Comparison of ENCODE assay signal across 23 cellular contexts in genomic region chr5:179867079-179867465, GRCh38. TPM values are rescaled to one million over a fixed set of nuclear protein-coding genes. Genes with fewer than 3 reads are reported as not detected.
DNase-seq lines count a peak whose midpoint lies in the region; ATAC-seq, FAIRE-seq and TF ChIP-seq lines count a peak whose summit lies in the region.
"Had no signal": no experiment of that assay in that cellular context is flagged by ENCODE, and none has a peak within 500 bp of the region (broad histone marks: within the 10 kb centered on the region; RNA-seq: fewer than 3 reads in every experiment).

No MANE protein-coding gene starts in this region.

- H4K20me1 ChIP-seq in HepG2 (ENCODE audit: insufficient read depth, low read length): no peaks in the 10 kb centered on the region

- DNase-seq in HepG2 (ENCODE audit: low spot score) (no peak), right lobe of liver (no peak), T-helper 17 cell (no peak), glutamatergic neuron (no peak), cerebellum (ENCODE audit: low spot score) (no peak)
- DNase-seq: activated CD4-positive, CD25-positive, alpha-beta regulatory T cell; effector CD4-positive, alpha-beta T cell; EL; heart left ventricle; left cardiac atrium; mesendoderm; NCI-H1092 treated with DMSO at 0.1 percent for 48 hours; NCI-H187 treated with DMSO at 0.1 percent for 48 hours; NCI-H748 treated with DMSO at 0.1 percent for 48 hours; retina; stimulated activated naive CD4-positive, alpha-beta T cell treated with Interleukin-2 at 50 U/mL for 16 hours; thyroid gland had no signal

- H3K36me3 ChIP-seq in HepG2 (replicated peaks in 1 of 2; ENCODE audit: control insufficient read depth in 1 of 2, insufficient read depth in 2 of 2, low read length in 2 of 2) (peaks cover 22 to 42% of the 10 kb centered on the region in 2 experiments; a peak in 4 of 5 replicates), right lobe of liver (peaks cover 0 to 37% (median 8%) of the 10 kb centered on the region in 4 donors)

- TF ChIP-seq CTCF in HepG2 (CRISPR knock-in tag; IDR thresholded peaks at IDR 0.05): no peak
- no peak for TF ChIP-seq CTCF in right lobe of liver (IDR thresholded peaks at IDR 0.05)
- TF ChIP-seq CTCF in glutamatergic neuron (IDR thresholded peaks at IDR 0.05; ENCODE audit: partially characterized antibody, unreplicated experiment): no peak

- POLR2A ChIA-PET in HepG2 (lab: Yijun Ruan, JAX): no interaction called here

- no peak overlapping the region for H3K4me2 ChIP-seq in HepG2 (ENCODE audit: low read depth, low read length)

- no peaks in the 10 kb centered on the region for H3K27me3 Mint-ChIP-seq in T-helper 17 cell
- H3K27me3 Mint-ChIP-seq in glutamatergic neuron (ENCODE audit: unreplicated experiment): peaks cover 5% of the 10 kb centered on the region
- no peaks in the 10 kb centered on the region for H3K27me3 Mint-ChIP-seq in stimulated activated memory B cell treated with anti-CD40 and anti-IgM and Interleukin-4, amounts not matched to agents 10 μg/mL and 1 μg/mL and 100 μg/mL, for 72 hours
- H3K27me3 Mint-ChIP-seq: activated naive CD8-positive, alpha-beta T cell; CD4-positive, CD25-positive, alpha-beta regulatory T cell had no signal

- WGBS in HepG2 (ENCODE audit: low lambda C conversion rate): 97% methylated on average over 6 of the region's 6 CpGs
- 70% methylated on average over 2 of the region's 6 CpGs for WGBS in right lobe of liver (ENCODE audit: insufficient coverage, low coverage, low lambda C conversion rate, missing lambda C conversion rate)

- no peak for FAIRE-seq in HepG2 (lab: Jason Lieb, UNC)
- FAIRE-seq: astrocyte had no signal

- TF ChIP-seq EP300 in HepG2 (IDR thresholded peaks at IDR 0.05; ENCODE audit: low read depth in 2 of 2, low read length in 2 of 2) (no peak), HepG2 (CRISPR knock-in tag; IDR thresholded peaks at IDR 0.05; ENCODE audit: borderline replicate concordance) (no peak)

- H3K9ac ChIP-seq in HepG2 (ENCODE audit: insufficient read depth, low read depth, low read length): no peak overlapping the region

- no peaks in the 10 kb centered on the region for H3K79me2 ChIP-seq in HepG2 (ENCODE audit: insufficient read depth, low read length)

- no peaks in the 10 kb centered on the region for H3K4me1 ChIP-seq in HepG2 (ENCODE audit: insufficient read depth, low read length)
- H3K4me1 ChIP-seq in right lobe of liver: no peaks in the 10 kb centered on the region

- TF ChIP-seq POLR2A in HepG2 (IDR thresholded peaks at IDR 0.05; ENCODE audit: insufficient read depth in 1 of 2, low read depth in 2 of 2, low read length in 2 of 2): no peak
- no peak for TF ChIP-seq POLR2A in right lobe of liver (IDR thresholded peaks at IDR 0.05)

- BruUV-seq in HepG2 (replicated peaks; lab: Mats Ljungman, UMichigan): no TSS peak

- no peak for TF ChIP-seq RAD21 in HepG2 (CRISPR knock-in tag; IDR thresholded peaks at IDR 0.05)

- intact Hi-C loops in HepG2 (cut with micrococcal nuclease; ENCODE audit: unreplicated experiment) (loop anchor here (5.0 kb wide), 1 partner anchor 1275 kb away; no protein-coding TSS in a partner anchor), right lobe of liver (cut with DNase I) (no loop called here)

- H3K4me3 ChIP-seq in HepG2 (replicated peaks in 1 of 3; ENCODE audit: insufficient read depth in 1 of 3, low read depth in 2 of 3, low read length in 3 of 3): no peak overlapping the region
- H3K4me3 ChIP-seq in right lobe of liver: no peak overlapping the region
- H3K4me3 ChIP-seq: heart left ventricle, thyroid gland had no signal

- H3K36me3 Mint-ChIP-seq in T-helper 17 cell (ENCODE audit: low read depth): no peaks in the 10 kb centered on the region
- H3K36me3 Mint-ChIP-seq in glutamatergic neuron (ENCODE audit: unreplicated experiment): peaks cover 6% of the 10 kb centered on the region
- H3K36me3 Mint-ChIP-seq in stimulated activated memory B cell treated with anti-CD40 and anti-IgM and Interleukin-4, amounts not matched to agents 10 μg/mL and 1 μg/mL and 100 μg/mL, for 72 hours: peaks cover 74% of the 10 kb centered on the region
- H3K36me3 Mint-ChIP-seq: activated naive CD8-positive, alpha-beta T cell had no signal

- no peak overlapping the region for H3K27ac ChIP-seq in HepG2 (ENCODE audit: extremely low read length, insufficient read depth, low read length)
- H3K27ac ChIP-seq in right lobe of liver: no peak overlapping the region
- H3K27ac ChIP-seq: thyroid gland had no signal

- no peaks in the 10 kb centered on the region for H3K27me3 ChIP-seq in HepG2 (ENCODE audit: control insufficient read depth in 1 of 2, insufficient read depth in 2 of 2, low read length in 2 of 2)
- H3K27me3 ChIP-seq in right lobe of liver: no peaks in the 10 kb centered on the region
- H3K27me3 ChIP-seq: heart left ventricle, thyroid gland had no signal

- no peak overlapping the region for H2AFZ ChIP-seq in HepG2 (ENCODE audit: low read length)

- no peak overlapping the region for H3K4me3 Mint-ChIP-seq in T-helper 17 cell
- no peak overlapping the region for H3K4me3 Mint-ChIP-seq in glutamatergic neuron (ENCODE audit: unreplicated experiment)
- H3K4me3 Mint-ChIP-seq in stimulated activated memory B cell treated with anti-CD40 and anti-IgM and Interleukin-4, amounts not matched to agents 10 μg/mL and 1 μg/mL and 100 μg/mL, for 72 hours: no peak overlapping the region
- H3K4me3 Mint-ChIP-seq: activated naive CD8-positive, alpha-beta T cell; CD4-positive, CD25-positive, alpha-beta regulatory T cell had no signal

- in situ Hi-C loops in HepG2 (cut with HindIII; ENCODE audit: extremely low pct_ligation_motif_present, low pct_unique_long_range_greater_than_20kb): no loop called here

- CTCF ChIA-PET in HepG2 (lab: Yijun Ruan, JAX; ENCODE audit: low intra/inter-chr PET ratio, low total read pairs): no interaction called here

- H3K4me1 Mint-ChIP-seq in T-helper 17 cell: no peaks in the 10 kb centered on the region
- H3K4me1 Mint-ChIP-seq in glutamatergic neuron (ENCODE audit: low read depth, unreplicated experiment): peaks cover 7% of the 10 kb centered on the region
- H3K4me1 Mint-ChIP-seq in stimulated activated memory B cell treated with anti-CD40 and anti-IgM and Interleukin-4, amounts not matched to agents 10 μg/mL and 1 μg/mL and 100 μg/mL, for 72 hours: peaks cover 18% of the 10 kb centered on the region
- H3K4me1 Mint-ChIP-seq: CD4-positive, CD25-positive, alpha-beta regulatory T cell had no signal

- no peaks in the 10 kb centered on the region for H3K9me3 ChIP-seq in HepG2 (ENCODE audit: low read length)
- H3K9me3 ChIP-seq in right lobe of liver: no peaks in the 10 kb centered on the region
- no peaks in the 10 kb centered on the region for H3K9me3 ChIP-seq in T-helper 17 cell (ENCODE audit: control insufficient read depth, low read length, poor library complexity, severe bottlenecking)
- H3K9me3 ChIP-seq: thyroid gland had no signal

- ATAC-seq in HepG2 (no peak), right lobe of liver (no peak), T-helper 17 cell (no peak), GM21737 (IDR thresholded peaks at IDR 0.05; ENCODE audit: unreplicated experiment) (no peak), GM21825 (IDR thresholded peaks at IDR 0.05; ENCODE audit: unreplicated experiment) (no peak)
- no peak for ATAC-seq in stimulated activated memory B cell treated with anti-CD40 and anti-IgM and Interleukin-4, amounts not matched to agents 10 μg/mL and 1 μg/mL and 100 μg/mL, for 72 hours
- ATAC-seq: heart left ventricle, left cardiac atrium had no signal

- H3K27ac Mint-ChIP-seq in T-helper 17 cell (peak overlapping the region; percentile 79), glutamatergic neuron (ENCODE audit: unreplicated experiment) (peak overlapping the region; percentile 83)
- peak overlapping the region; percentile 13 for H3K27ac Mint-ChIP-seq in stimulated activated memory B cell treated with anti-CD40 and anti-IgM and Interleukin-4, amounts not matched to agents 10 μg/mL and 1 μg/mL and 100 μg/mL, for 72 hours
- H3K27ac Mint-ChIP-seq: activated naive CD8-positive, alpha-beta T cell had no signal

- peaks cover 13% of the 10 kb centered on the region for H3K9me3 Mint-ChIP-seq in glutamatergic neuron (ENCODE audit: unreplicated experiment)
- H3K9me3 Mint-ChIP-seq in stimulated activated memory B cell treated with anti-CD40 and anti-IgM and Interleukin-4, amounts not matched to agents 10 μg/mL and 1 μg/mL and 100 μg/mL, for 72 hours: no peaks in the 10 kb centered on the region
- H3K9me3 Mint-ChIP-seq: CD4-positive, CD25-positive, alpha-beta regulatory T cell had no signal

RNA-seq across cellular contexts. Expression of gene MRNIP, which starts 8.5 kb away (rescaled TPM):
- 11.3 and 15.5 TPM in 2 replicates for total RNA-seq in HepG2 (2016; rRNA removed; fragmentation: Illumina TruSeq; extraction: Trizol)
- total RNA-seq in HepG2 (2016; cell fraction: cytosol; rRNA removed; fragmentation: Illumina TruSeq; extraction: Trizol; ENCODE audit: low read depth): 5.8 and 6.9 TPM in 2 replicates
- total RNA-seq in HepG2 (2016; cell fraction: insoluble cytoplasmic fraction; rRNA removed; fragmentation: Illumina TruSeq; extraction: Trizol): 9.7 and 18.4 TPM in 2 replicates
- 4.5 and 5.1 TPM in 2 replicates for total RNA-seq in HepG2 (2016; cell fraction: membrane; rRNA removed; fragmentation: Illumina TruSeq; extraction: Trizol)
- total RNA-seq in HepG2 (2016; cell fraction: nucleus; rRNA removed; fragmentation: Illumina TruSeq; extraction: Trizol): 22.2 and 24.1 TPM in 2 replicates
- 32.6 and 34.1 TPM in 2 replicates for polyA plus RNA-seq in HepG2 (2011; rRNA removed)
- polyA plus RNA-seq in HepG2 (2011; cell fraction: cytosol; rRNA removed): 7.9 and 9.8 TPM in 2 replicates
- polyA plus RNA-seq in HepG2 (2011; cell fraction: nucleus; rRNA removed): 162 and 171 TPM in 2 replicates
- polyA plus RNA-seq in HepG2 (2012): 19.0 and 22.7 TPM in 2 replicates
- 1.4 and 1.7 TPM in 2 replicates for polyA plus RNA-seq in HepG2 (2016; cell fraction: cytosol; fragmentation: Illumina TruSeq; extraction: Trizol; ENCODE audit: low read depth)
- 8.1 and 8.4 TPM in 2 replicates for polyA plus RNA-seq in HepG2 (2016; cell fraction: insoluble cytoplasmic fraction; fragmentation: Illumina TruSeq; extraction: Trizol; ENCODE audit: low read depth)
- polyA plus RNA-seq in HepG2 (2016; cell fraction: membrane; fragmentation: Illumina TruSeq; extraction: Trizol; ENCODE audit: low read depth): 2.1 and 3.0 TPM in 2 replicates
- 78.5 and 90.7 TPM in 2 replicates for polyA plus RNA-seq in HepG2 (2016; cell fraction: nucleus; fragmentation: Illumina TruSeq; extraction: Trizol; ENCODE audit: insufficient read depth, low read depth)
- polyA minus RNA-seq in HepG2 (2011; rRNA and poly(A)+ RNA removed; ENCODE audit: low replicate concordance): 16.4 and 18.6 TPM in 2 replicates
- polyA minus RNA-seq in HepG2 (2011; cell fraction: cytosol; rRNA and poly(A)+ RNA removed): 2.5 and 4.4 TPM in 2 replicates
- 31.4 and 38.0 TPM in 2 replicates for polyA minus RNA-seq in HepG2 (2011; cell fraction: nucleus; rRNA and poly(A)+ RNA removed)
- total RNA-seq in right lobe of liver: 10 to 100 TPM in 3 of 6 experiments, 1 to 10 TPM in 3; 4.7 to 14.7 (median 9.0) TPM
- 10 to 100 TPM; 32.5 to 36.8 TPM for total RNA-seq in T-helper 17 cell
- 60.2 TPM for total RNA-seq in glutamatergic neuron (ENCODE audit: unreplicated experiment)
- total RNA-seq in cerebellum: 33.9 TPM

RNA-seq across cellular contexts. Expression of gene TBC1D9B, which starts 40.6 kb away (rescaled TPM):
- 26.8 and 35.0 TPM in 2 replicates for total RNA-seq in HepG2 (2016; rRNA removed; fragmentation: Illumina TruSeq; extraction: Trizol)
- total RNA-seq in HepG2 (2016; cell fraction: cytosol; rRNA removed; fragmentation: Illumina TruSeq; extraction: Trizol; ENCODE audit: low read depth): 16.3 and 18.1 TPM in 2 replicates
- total RNA-seq in HepG2 (2016; cell fraction: insoluble cytoplasmic fraction; rRNA removed; fragmentation: Illumina TruSeq; extraction: Trizol): 22.4 and 35.5 TPM in 2 replicates
- total RNA-seq in HepG2 (2016; cell fraction: membrane; rRNA removed; fragmentation: Illumina TruSeq; extraction: Trizol): 27.6 and 33.0 TPM in 2 replicates
- total RNA-seq in HepG2 (2016; cell fraction: nucleus; rRNA removed; fragmentation: Illumina TruSeq; extraction: Trizol): 34.2 and 36.7 TPM in 2 replicates
- 50.0 and 59.5 TPM in 2 replicates for polyA plus RNA-seq in HepG2 (2011; rRNA removed)
- polyA plus RNA-seq in HepG2 (2011; cell fraction: cytosol; rRNA removed): 37.5 and 49.4 TPM in 2 replicates
- polyA plus RNA-seq in HepG2 (2011; cell fraction: nucleus; rRNA removed): 238 and 301 TPM in 2 replicates
- 31.9 and 43.3 TPM in 2 replicates for polyA plus RNA-seq in HepG2 (2012)
- 12.6 and 12.7 TPM in 2 replicates for polyA plus RNA-seq in HepG2 (2016; cell fraction: cytosol; fragmentation: Illumina TruSeq; extraction: Trizol; ENCODE audit: low read depth)
- polyA plus RNA-seq in HepG2 (2016; cell fraction: insoluble cytoplasmic fraction; fragmentation: Illumina TruSeq; extraction: Trizol; ENCODE audit: low read depth): 23.9 and 30.1 TPM in 2 replicates
- polyA plus RNA-seq in HepG2 (2016; cell fraction: membrane; fragmentation: Illumina TruSeq; extraction: Trizol; ENCODE audit: low read depth): 21.4 and 23.2 TPM in 2 replicates
- polyA plus RNA-seq in HepG2 (2016; cell fraction: nucleus; fragmentation: Illumina TruSeq; extraction: Trizol; ENCODE audit: insufficient read depth, low read depth): 77.4 and 83.8 TPM in 2 replicates
- 111 and 116 TPM in 2 replicates for polyA minus RNA-seq in HepG2 (2011; rRNA and poly(A)+ RNA removed; ENCODE audit: low replicate concordance)
- 34.3 and 37.3 TPM in 2 replicates for polyA minus RNA-seq in HepG2 (2011; cell fraction: cytosol; rRNA and poly(A)+ RNA removed)
- polyA minus RNA-seq in HepG2 (2011; cell fraction: nucleus; rRNA and poly(A)+ RNA removed): 73.2 and 88.6 TPM in 2 replicates
- total RNA-seq in right lobe of liver: 10 to 100 TPM; 58.7 to 81.9 (median 69.5) TPM
- total RNA-seq in T-helper 17 cell: 10 to 100 TPM; 61.6 to 74.1 TPM
- total RNA-seq in glutamatergic neuron (ENCODE audit: unreplicated experiment): 81.8 TPM
- 67.0 TPM for total RNA-seq in cerebellum

RNA-seq across cellular contexts. Expression of gene SQSTM1, which starts 46.4 kb away (rescaled TPM):
- total RNA-seq in HepG2 (2016; rRNA removed; fragmentation: Illumina TruSeq; extraction: Trizol) (160 and 161 TPM in 2 replicates), right lobe of liver (1,000 to 10,000 TPM in 2 of 6 experiments, 100 to 1,000 TPM in 4; 195 to 1,174 (median 649) TPM), T-helper 17 cell (100 to 1,000 TPM; 446 to 548 TPM), glutamatergic neuron (ENCODE audit: unreplicated experiment) (97.0 TPM), cerebellum (53.8 TPM)
- 45.2 and 49.8 TPM in 2 replicates for total RNA-seq in HepG2 (2016; cell fraction: cytosol; rRNA removed; fragmentation: Illumina TruSeq; extraction: Trizol; ENCODE audit: low read depth)
- 158 and 162 TPM in 2 replicates for total RNA-seq in HepG2 (2016; cell fraction: insoluble cytoplasmic fraction; rRNA removed; fragmentation: Illumina TruSeq; extraction: Trizol)
- 63.1 and 66.1 TPM in 2 replicates for total RNA-seq in HepG2 (2016; cell fraction: membrane; rRNA removed; fragmentation: Illumina TruSeq; extraction: Trizol)
- total RNA-seq in HepG2 (2016; cell fraction: nucleus; rRNA removed; fragmentation: Illumina TruSeq; extraction: Trizol): 98.3 and 116 TPM in 2 replicates
- 90.9 and 126 TPM in 2 replicates for polyA plus RNA-seq in HepG2 (2011; rRNA removed)
- 81.2 and 85.2 TPM in 2 replicates for polyA plus RNA-seq in HepG2 (2011; cell fraction: cytosol; rRNA removed)
- polyA plus RNA-seq in HepG2 (2011; cell fraction: nucleus; rRNA removed): 240 and 268 TPM in 2 replicates
- 80.8 and 157 TPM in 2 replicates for polyA plus RNA-seq in HepG2 (2012)
- polyA plus RNA-seq in HepG2 (2016; cell fraction: cytosol; fragmentation: Illumina TruSeq; extraction: Trizol; ENCODE audit: low read depth): 43.0 and 45.0 TPM in 2 replicates
- 179 and 191 TPM in 2 replicates for polyA plus RNA-seq in HepG2 (2016; cell fraction: insoluble cytoplasmic fraction; fragmentation: Illumina TruSeq; extraction: Trizol; ENCODE audit: low read depth)
- 48.5 and 49.4 TPM in 2 replicates for polyA plus RNA-seq in HepG2 (2016; cell fraction: membrane; fragmentation: Illumina TruSeq; extraction: Trizol; ENCODE audit: low read depth)
- polyA plus RNA-seq in HepG2 (2016; cell fraction: nucleus; fragmentation: Illumina TruSeq; extraction: Trizol; ENCODE audit: insufficient read depth, low read depth): 190 and 194 TPM in 2 replicates
- 245 and 268 TPM in 2 replicates for polyA minus RNA-seq in HepG2 (2011; rRNA and poly(A)+ RNA removed; ENCODE audit: low replicate concordance)
- 106 and 114 TPM in 2 replicates for polyA minus RNA-seq in HepG2 (2011; cell fraction: cytosol; rRNA and poly(A)+ RNA removed)
- 238 and 284 TPM in 2 replicates for polyA minus RNA-seq in HepG2 (2011; cell fraction: nucleus; rRNA and poly(A)+ RNA removed)

Comparison
In these comparisons a context has a peak if more than half of its experiments do, and no peak if none do; other contexts are left out.
1. H3K27ac Mint-ChIP-seq: peak in every context shown above with its lines; median percentile 83 in glutamatergic neuron; 79 in T-helper 17 cell; 13 in stimulated activated memory B cell treated with anti-CD40 and anti-IgM and Interleukin-4, amounts not matched to agents 10 μg/mL and 1 μg/mL and 100 μg/mL, for 72 hours.